ENCODE assay signal across 8 cellular contexts in the genomic region with DNA sequence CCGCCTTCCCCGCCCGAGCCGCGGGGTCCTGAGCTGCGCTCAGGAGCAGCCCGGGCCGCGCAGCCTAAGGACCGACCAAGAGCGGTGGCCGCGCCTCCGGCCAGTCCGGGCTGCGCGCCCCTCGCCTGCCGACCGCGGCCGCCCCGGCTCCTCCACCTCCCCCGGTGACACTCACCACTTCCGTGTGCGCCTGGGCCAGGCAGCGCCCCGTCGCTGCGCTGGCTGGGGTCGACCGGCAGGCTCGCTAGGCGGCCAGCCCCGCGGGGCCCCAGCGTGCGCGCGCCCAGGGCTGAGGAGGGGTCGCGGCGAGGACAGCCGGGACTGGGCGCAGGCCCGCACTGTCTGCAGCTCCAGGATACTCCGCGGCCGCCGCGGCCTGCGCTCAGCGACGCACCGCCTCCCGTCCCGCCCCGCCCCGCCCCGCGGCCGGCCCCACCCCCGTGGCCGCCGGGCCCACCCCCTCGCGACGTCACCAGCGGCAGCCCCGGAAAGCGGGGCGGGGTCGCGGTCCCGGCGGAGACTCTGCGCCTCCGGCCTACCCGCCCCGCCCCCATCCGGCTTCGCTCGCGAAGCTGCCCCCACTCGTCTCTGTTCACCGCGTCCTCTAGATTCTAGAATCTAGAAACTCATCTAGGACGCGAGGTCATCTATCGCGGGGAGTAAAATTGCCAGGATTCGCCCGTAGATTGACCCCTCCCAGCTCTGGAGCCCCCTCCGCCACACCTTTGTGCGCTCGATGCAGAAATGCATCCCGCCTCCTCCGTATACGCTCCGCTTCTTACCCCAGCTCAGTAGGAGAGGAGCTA. TPM values are rescaled to one million over a fixed set of nuclear protein-coding genes. Genes with fewer than 3 reads are reported as not detected.
DNase-seq lines count a peak whose midpoint lies in the region; ATAC-seq and TF ChIP-seq lines count a peak whose summit lies in the region.

Gene JAK1 (minus strand): TSS at position 392 of the 806 bp plus-strand sequence. CDS start 80,285 bp downstream, outside the sequence.

- no peak for TF ChIP-seq CTCF in ascending aorta (IDR thresholded peaks at IDR 0.05)

- H3K4me3 ChIP-seq in ascending aorta (peak within 1 kb of the TSS; percentile 76 to 98), aorta (ENCODE audit: low read length in 2 of 2) (peak within 1 kb of the TSS; percentile 95 to 100)

- H3K36me3 ChIP-seq in ascending aorta (no peaks in the 10 kb centered on the region), aorta (ENCODE audit: control insufficient read depth in 1 of 2, insufficient read depth in 2 of 2, low read length in 1 of 2) (no peaks in the 10 kb centered on the region)

- peak within 1 kb of the TSS; percentile 94 to 97 for H3K27ac ChIP-seq in ascending aorta
- H3K27ac ChIP-seq in aorta (ENCODE audit: low read depth in 1 of 2, low read length in 2 of 2): peak within 1 kb of the TSS; percentile 44 to 98

- WGBS in aorta, 2 donors: 0 to 1% methylated on average over 52 to 100 of the region's 100 CpGs

- DNase-seq in NCI-H146 treated with DMSO at 0.1 percent for 48 hours (lab: John Stamatoyannopoulos, UW; ENCODE audit: unreplicated experiment) (peak; percentile 76), T-helper 22 cell (ENCODE audit: low read depth) (peak; percentile 86), ascending aorta (ENCODE audit: low spot score in 2 of 2) (peak in 1 of 2 donors; percentile 87), hepatic stellate cell (ENCODE audit: low spot score) (peak; percentile 92), retina (peak; percentile 84), aorta (peak; percentile 93 to 96)

- H3K27me3 ChIP-seq in ascending aorta: no peaks in the 10 kb centered on the region
- peaks cover 0 to 2% of the 10 kb centered on the region in 2 donors for H3K27me3 ChIP-seq in aorta (ENCODE audit: control insufficient read depth in 1 of 2, insufficient read depth in 2 of 2, low read length in 1 of 2)

- H3K9me3 ChIP-seq in ascending aorta (no peaks in the 10 kb centered on the region), aorta (ENCODE audit: control insufficient read depth, low read length) (no peaks in the 10 kb centered on the region)

- peaks cover 0 to 6% of the 10 kb centered on the region in 2 donors for H3K4me1 ChIP-seq in ascending aorta
- no peaks in the 10 kb centered on the region for H3K4me1 ChIP-seq in aorta (ENCODE audit: control insufficient read depth in 1 of 2, insufficient read depth in 2 of 2, low read length in 2 of 2)

- intact Hi-C loops in ascending aorta (cut with DNase I) (loop anchor here (1.0 kb wide), 4 partner anchors 33 to 100 kb away; no protein-coding TSS in a partner anchor), aorta (cut with DNase I) (loop anchor here (5.0 to 10.0 kb wide), 3 partner anchors 36 to 72 kb away; no protein-coding TSS in a partner anchor)

- ATAC-seq in GM18502 (IDR thresholded peaks at IDR 0.05; ENCODE audit: poor library complexity, unreplicated experiment) (peak; percentile 77), HG02852 (IDR thresholded peaks at IDR 0.05; ENCODE audit: unreplicated experiment) (peak; percentile 77), aorta (ENCODE audit: low FRiP score) (peak; percentile 93)

RNA-seq across cellular contexts. Expression of gene JAK1, which starts in this region (rescaled TPM):
- total RNA-seq in ascending aorta: 53.5 TPM
- total RNA-seq in aorta: 100 to 1,000 TPM; 115 to 132 TPM
- 10 to 100 TPM; 24.3 to 34.0 TPM for polyA plus RNA-seq in aorta
